ENCODE assay signal across 27 cellular contexts in the genomic region with DNA sequence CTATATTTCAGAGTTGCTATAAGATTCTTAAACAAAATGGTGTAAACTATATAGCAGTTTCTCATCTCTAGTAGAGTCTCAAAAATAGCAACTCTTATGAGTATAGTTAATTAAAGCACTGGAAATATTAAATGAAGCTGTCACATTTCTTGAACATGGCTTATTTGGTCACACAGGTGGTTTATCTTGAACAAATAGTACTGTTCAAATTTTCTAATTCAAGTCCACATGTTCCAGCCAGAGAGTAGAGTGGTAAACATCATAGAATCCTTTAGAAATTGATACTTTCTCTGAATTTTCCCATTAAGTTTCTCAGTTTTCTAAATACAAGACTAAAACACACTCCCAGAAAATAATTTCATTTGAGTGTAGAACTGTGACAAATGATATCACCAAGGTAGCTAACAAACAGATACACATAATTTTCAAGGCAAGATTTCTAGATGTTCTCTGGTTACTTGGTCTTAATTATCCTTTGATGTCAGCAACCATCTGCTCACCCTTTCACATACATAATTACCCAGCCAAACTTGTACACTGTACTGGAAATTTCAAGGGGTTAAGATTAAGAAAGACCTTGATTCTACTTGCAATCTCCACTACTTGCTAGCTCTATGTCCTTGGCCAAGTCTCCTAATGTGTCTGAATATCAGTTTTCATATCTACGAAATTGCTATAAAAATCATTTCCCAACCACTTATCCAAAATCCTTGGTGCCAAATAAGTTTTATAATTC.
"Had no signal": no experiment of that assay in that cellular context is flagged by ENCODE, and none has a peak within 500 bp of the region (broad histone marks: within the 10 kb centered on the region; RNA-seq: fewer than 3 reads in every experiment).

No MANE protein-coding gene starts in this region.

- H3K36me3 Mint-ChIP-seq: activated CD8-positive, alpha-beta memory T cell treated with anti-CD3 and anti-CD28 coated beads, Interleukin-2, amount 10 ng/mL, durations not matched to agents 7 days and 5 days; activated naive CD8-positive, alpha-beta T cell treated with anti-CD3 and anti-CD28 coated beads for 36 hours had no signal

- DNase-seq: activated CD4-positive, alpha-beta memory T cell treated with anti-CD3 and anti-CD28 coated beads, Interleukin-2, amount 10 ng/mL, durations not matched to agents 7 days and 5 days; activated CD4-positive, alpha-beta T cell treated with anti-CD3 and anti-CD28 coated beads for 1 hour; activated CD4-positive, alpha-beta T cell treated with anti-CD3 and anti-CD28 coated beads for 48 hours; activated CD4-positive, CD25-positive, alpha-beta regulatory T cell; activated CD8-positive, alpha-beta memory T cell treated with anti-CD3 and anti-CD28 coated beads for 24 hours; activated CD8-positive, alpha-beta memory T cell treated with anti-CD3 and anti-CD28 coated beads, Interleukin-2, amount 10 ng/mL, durations not matched to agents 7 days and 5 days; activated CD8-positive, alpha-beta memory T cell treated with anti-CD3 and anti-CD28 coated beads, Interleukin-2, amount 50 U/mL, for 48 hours; activated effector memory CD4-positive, alpha-beta T cell treated with anti-CD3 and anti-CD28 coated beads, Interleukin-2, amount 50 U/mL, for 16 hours; activated naive CD4-positive, alpha-beta T cell; activated naive CD4-positive, alpha-beta T cell treated with anti-CD3 and anti-CD28 coated beads, Interleukin-2, amount 50 U/mL, for 16 hours; activated naive CD8-positive, alpha-beta T cell treated with anti-CD3 and anti-CD28 coated beads for 36 hours; activated T-cell treated with anti-CD3 and anti-CD28 coated beads, Interleukin-2, amount 50 U/mL, for 72 hours; amniotic stem cell; aorta; colonic mucosa; NCI-H1105; NCI-H1417 treated with DMSO at 0.1 percent for 48 hours; NCI-H1694 treated with DMSO at 0.1 percent for 48 hours; NCI-H2029; NCI-H345; NCI-H748 treated with DMSO at 0.1 percent for 48 hours; SHP77; SJCRH30; T1000; WERI-Rb-1 had no signal

- H3K4me1 Mint-ChIP-seq: activated CD4-positive, alpha-beta memory T cell treated with anti-CD3 and anti-CD28 coated beads, Interleukin-2, amount 10 ng/mL, durations not matched to agents 7 days and 5 days; activated CD8-positive, alpha-beta memory T cell treated with anti-CD3 and anti-CD28 coated beads, Interleukin-2, amount 10 ng/mL, durations not matched to agents 7 days and 5 days; activated naive CD8-positive, alpha-beta T cell treated with anti-CD3 and anti-CD28 coated beads for 36 hours; activated T-helper 17 cell treated with anti-CD3 and anti-CD28 coated beads, Interleukin-2, amount 50 U/mL, for 72 hours; central memory CD8-positive, alpha-beta T cell had no signal

- H3K27ac Mint-ChIP-seq: activated CD4-positive, alpha-beta memory T cell treated with anti-CD3 and anti-CD28 coated beads, Interleukin-2, amount 10 ng/mL, durations not matched to agents 7 days and 5 days; activated CD8-positive, alpha-beta memory T cell treated with anti-CD3 and anti-CD28 coated beads, Interleukin-2, amount 10 ng/mL, durations not matched to agents 7 days and 5 days; activated naive CD8-positive, alpha-beta T cell treated with anti-CD3 and anti-CD28 coated beads for 36 hours; activated T-cell treated with anti-CD3 and anti-CD28 coated beads, Interleukin-2, amount 50 U/mL, for 72 hours; activated T-helper 17 cell treated with anti-CD3 and anti-CD28 coated beads, Interleukin-2, amount 50 U/mL, for 72 hours had no signal

- H3K9me3 Mint-ChIP-seq: activated CD4-positive, alpha-beta memory T cell treated with anti-CD3 and anti-CD28 coated beads, Interleukin-2, amount 10 ng/mL, durations not matched to agents 7 days and 5 days; activated naive CD8-positive, alpha-beta T cell treated with anti-CD3 and anti-CD28 coated beads for 36 hours; activated T-helper 17 cell treated with anti-CD3 and anti-CD28 coated beads, Interleukin-2, amount 50 U/mL, for 72 hours; central memory CD8-positive, alpha-beta T cell had no signal

- H3K27me3 Mint-ChIP-seq: activated CD4-positive, alpha-beta memory T cell treated with anti-CD3 and anti-CD28 coated beads, Interleukin-2, amount 10 ng/mL, durations not matched to agents 7 days and 5 days; activated CD8-positive, alpha-beta memory T cell treated with anti-CD3 and anti-CD28 coated beads, Interleukin-2, amount 10 ng/mL, durations not matched to agents 7 days and 5 days; activated naive CD8-positive, alpha-beta T cell treated with anti-CD3 and anti-CD28 coated beads for 36 hours had no signal

- H3K4me3 Mint-ChIP-seq: activated CD4-positive, alpha-beta memory T cell treated with anti-CD3 and anti-CD28 coated beads, Interleukin-2, amount 10 ng/mL, durations not matched to agents 7 days and 5 days; activated CD8-positive, alpha-beta memory T cell treated with anti-CD3 and anti-CD28 coated beads, Interleukin-2, amount 10 ng/mL, durations not matched to agents 7 days and 5 days; activated naive CD8-positive, alpha-beta T cell treated with anti-CD3 and anti-CD28 coated beads for 36 hours; activated T-cell treated with anti-CD3 and anti-CD28 coated beads, Interleukin-2, amount 50 U/mL, for 72 hours; activated T-helper 17 cell treated with anti-CD3 and anti-CD28 coated beads, Interleukin-2, amount 50 U/mL, for 72 hours; central memory CD8-positive, alpha-beta T cell had no signal
